ENCODE assay signal across 12 cellular contexts in genomic region chr9:137310190-137311052, GRCh38. TPM values are rescaled to one million over a fixed set of nuclear protein-coding genes. Genes with fewer than 3 reads are reported as not detected.
DNase-seq lines count a peak whose midpoint lies in the region; ATAC-seq and TF ChIP-seq lines count a peak whose summit lies in the region.
"Had no signal": no experiment of that assay in that cellular context is flagged by ENCODE, and none has a peak within 500 bp of the region (broad histone marks: within the 10 kb centered on the region; RNA-seq: fewer than 3 reads in every experiment).

No MANE protein-coding gene starts in this region.

- POLR2A ChIA-PET in WTC11 (lab: Charles Lee) (interaction anchor here (1.1 kb wide), 1 partner anchor 8 kb away, joined by 3 read pairs; the partner anchor contains the start of gene NRARP), OCI-LY7 (lab: Charles Lee) (no interaction called here)

- H3K9me2 ChIP-seq in OCI-LY7 (ENCODE audit: insufficient read depth, low read length) = no peaks in the 10 kb centered on the region

- no peaks in the 10 kb centered on the region for H3K36me3 Mint-ChIP-seq in WTC11
- H3K36me3 Mint-ChIP-seq in memory B cell = no peaks in the 10 kb centered on the region
- no peaks in the 10 kb centered on the region for H3K36me3 Mint-ChIP-seq in stimulated activated effector memory CD8-positive, alpha-beta T cell treated with anti-CD3 and anti-CD28 coated beads, Interleukin-12 subunit alpha, Interleukin-12 subunit beta, amount 100 ng/mL, for 72 hours

- H3K27me3 Mint-ChIP-seq in WTC11 (ENCODE audit: low read depth) = no peaks in the 10 kb centered on the region
- peaks cover under 1% of the 10 kb centered on the region for H3K27me3 Mint-ChIP-seq in memory B cell

- ATAC-seq in WTC11 = no peak
- peak; percentile 50 for ATAC-seq in memory B cell (ENCODE audit: low read depth)
- ATAC-seq in stimulated activated effector memory CD8-positive, alpha-beta T cell treated with anti-CD3 and anti-CD28 coated beads, Interleukin-12 subunit alpha, Interleukin-12 subunit beta, amount 100 ng/mL, for 72 hours = no peak

- H3K79me2 ChIP-seq in OCI-LY7 (ENCODE audit: insufficient read depth, low read depth, low read length) = no peaks in the 10 kb centered on the region

- CTCF ChIA-PET in WTC11 (lab: Charles Lee) = interaction anchor here (2.2 kb wide), 1 partner anchor 8 kb away, joined by 9 read pairs; the partner anchor contains the start of gene NRARP
- CTCF ChIA-PET in OCI-LY7 (lab: Charles Lee; ENCODE audit: unreplicated experiment) = no interaction called here

- H3K9me3 Mint-ChIP-seq in WTC11 (no peaks in the 10 kb centered on the region), memory B cell (no peaks in the 10 kb centered on the region)
- H3K9me3 Mint-ChIP-seq in stimulated activated effector memory CD8-positive, alpha-beta T cell treated with anti-CD3 and anti-CD28 coated beads, Interleukin-12 subunit alpha, Interleukin-12 subunit beta, amount 100 ng/mL, for 72 hours = no peaks in the 10 kb centered on the region

- BruUV-seq in OCI-LY7 (replicated peaks; lab: Mats Ljungman, UMichigan) = no TSS peak

- peak overlapping the region; percentile 45 for H3K27ac ChIP-seq in C4-2B
- no peak overlapping the region for H3K27ac ChIP-seq in OCI-LY7 (ENCODE audit: low read depth, low read length, poor library complexity, severe bottlenecking)

- H3K4me2 ChIP-seq in OCI-LY7 (ENCODE audit: low read length) = no peak overlapping the region

- H3K9me3 ChIP-seq in OCI-LY7 (ENCODE audit: low read length) = no peaks in the 10 kb centered on the region

- H3K4me3 Mint-ChIP-seq in WTC11 (no peak overlapping the region), memory B cell (no peak overlapping the region)
- H3K4me3 Mint-ChIP-seq in stimulated activated effector memory CD8-positive, alpha-beta T cell treated with anti-CD3 and anti-CD28 coated beads, Interleukin-12 subunit alpha, Interleukin-12 subunit beta, amount 100 ng/mL, for 72 hours = no peak overlapping the region

- no peaks in the 10 kb centered on the region for H4K20me1 ChIP-seq in OCI-LY7 (ENCODE audit: insufficient read depth, low read length)

- H3K4me3 ChIP-seq in OCI-LY7 (ENCODE audit: low read depth, low read length, poor library complexity, severe bottlenecking) = no peak overlapping the region

- DNase-seq in HT-29 (ENCODE audit: low spot score) = peak; percentile 46
- no peak for DNase-seq in WTC11 (ENCODE audit: low spot score)
- DNase-seq in memory B cell (ENCODE audit: low spot score in 2 of 2) = no peak
- DNase-seq in DMS114 treated with DMSO at 0.1 percent for 48 hours (lab: John Stamatoyannopoulos, UW; ENCODE audit: unreplicated experiment) = no peak
- no peak for DNase-seq in OCI-LY7 (ENCODE audit: low spot score)
- no peak for DNase-seq in stimulated activated effector memory CD8-positive, alpha-beta T cell treated with anti-CD3 and anti-CD28 coated beads, Interleukin-12 subunit alpha, Interleukin-12 subunit beta, amount 100 ng/mL, for 72 hours (ENCODE audit: low spot score in 2 of 2)
- no peak for DNase-seq in anterior cingulate cortex (lab: John Stamatoyannopoulos, UW)
- DNase-seq: cerebellar nuclear complex; NCI-H1930; stimulated activated CD4-positive, alpha-beta T cell treated with anti-CD3 and anti-CD28 coated beads, Interleukin-2, amount 100 ng/mL, for 48 hours had no signal

- intact Hi-C loops in OCI-LY7 (cut with micrococcal nuclease; ENCODE audit: unreplicated experiment) = no loop called here

- no peak overlapping the region for H2AFZ ChIP-seq in OCI-LY7 (ENCODE audit: low read length)

- H3K36me3 ChIP-seq in OCI-LY7 (ENCODE audit: insufficient read depth, low read length) = no peaks in the 10 kb centered on the region

- TF ChIP-seq CTCF in C4-2B (conservative IDR thresholded peaks at IDR 0.05) (no peak), WTC11 (IDR thresholded peaks at IDR 0.05) (no peak), OCI-LY7 (conservative IDR thresholded peaks at IDR 0.05; ENCODE audit: low read length) (no peak)

- H3K4me1 ChIP-seq in OCI-LY7 (ENCODE audit: insufficient read depth, low read length, poor library complexity, severe bottlenecking) = peaks cover 19% of the 10 kb centered on the region

- H3K4me1 Mint-ChIP-seq in WTC11 (peaks cover 12% of the 10 kb centered on the region), memory B cell (peaks cover under 1% of the 10 kb centered on the region)
- peaks cover 4% of the 10 kb centered on the region for H3K4me1 Mint-ChIP-seq in stimulated activated effector memory CD8-positive, alpha-beta T cell treated with anti-CD3 and anti-CD28 coated beads, Interleukin-12 subunit alpha, Interleukin-12 subunit beta, amount 100 ng/mL, for 72 hours

- H3K27ac Mint-ChIP-seq in WTC11 (no peak overlapping the region), memory B cell (no peak overlapping the region)
- no peak overlapping the region for H3K27ac Mint-ChIP-seq in stimulated activated effector memory CD8-positive, alpha-beta T cell treated with anti-CD3 and anti-CD28 coated beads, Interleukin-12 subunit alpha, Interleukin-12 subunit beta, amount 100 ng/mL, for 72 hours

TF ChIP-seq in WTC11, 78 proteins besides CTCF, POLR2A, EP300 and RAD21:
- TF ChIP-seq ZNF416 (CRISPR knock-in tag; IDR thresholded peaks at IDR 0.05) (no peak), PRRX2 (CRISPR knock-in tag; IDR thresholded peaks at IDR 0.05) (no peak), USF2 (CRISPR knock-in tag; IDR thresholded peaks at IDR 0.05) (0 out of 2 replicates have a peak, but pooled peaks have one; percentile 44)

RNA-seq across cellular contexts. Expression of gene NRARP, which starts 8.3 kb away (rescaled TPM):
- total RNA-seq in HT-29 (2014; rRNA removed; shearing (Covaris generic)) = 107 and 116 TPM in 2 replicates
- total RNA-seq in WTC11 (2021) = 46.7 to 52.4 TPM (median 51.5 TPM) in 3 replicates
- 6.9 TPM in 2 replicates for total RNA-seq in OCI-LY7 (2014; rRNA removed; shearing (Covaris generic))
- 6.4 and 8.9 TPM in 2 replicates for total RNA-seq in OCI-LY7 (2022)

RNA-seq across cellular contexts. Expression of gene TOR4A, which starts 32.9 kb away (rescaled TPM):
- total RNA-seq in HT-29 (2014; rRNA removed; shearing (Covaris generic)) = 210 and 226 TPM in 2 replicates
- 7.3 to 11.8 TPM (median 11.3 TPM) in 3 replicates for total RNA-seq in WTC11 (2021)
- total RNA-seq in OCI-LY7 (2014; rRNA removed; shearing (Covaris generic)) = 11.6 and 11.7 TPM in 2 replicates
- total RNA-seq in OCI-LY7 (2022) = 19.7 and 22.3 TPM in 2 replicates

RNA-seq across cellular contexts. Expression of gene NELFB, which starts 55.3 kb away (rescaled TPM):
- 111 and 115 TPM in 2 replicates for total RNA-seq in HT-29 (2014; rRNA removed; shearing (Covaris generic))
- total RNA-seq in WTC11 (2021) = 93.7 to 95.0 TPM (median 94.7 TPM) in 3 replicates
- total RNA-seq in OCI-LY7 (2014; rRNA removed; shearing (Covaris generic)) = 59.5 and 62.6 TPM in 2 replicates
- total RNA-seq in OCI-LY7 (2022) = 74.8 and 76.1 TPM in 2 replicates

RNA-seq across cellular contexts. Expression of gene STPG3, which starts 59.3 kb away (rescaled TPM):
- not detected in 2 replicates for total RNA-seq in HT-29 (2014; rRNA removed; shearing (Covaris generic))
- total RNA-seq in WTC11 (2021) (0.21 to 0.26 TPM in 2 of 3 replicates, not detected in the other), OCI-LY7 (2022) (1.7 and 2.7 TPM in 2 replicates)
- 0.73 TPM in 1 of 2 replicates, not detected in the other for total RNA-seq in OCI-LY7 (2014; rRNA removed; shearing (Covaris generic))
- total RNA-seq: T-helper 2 cell treated with Interferon-gamma antibody and Interleukin-4, amounts not matched to agents 100 ng/mL and 5 ng/mL, for 36 hours had no signal
